Comparison of ENCODE assay signal across 14 cellular contexts in genomic region chr4:188387134-188387791, GRCh38.
DNase-seq lines count a peak whose midpoint lies in the region; ATAC-seq and TF ChIP-seq lines count a peak whose summit lies in the region.
"Had no signal": no experiment of that assay in that cellular context is flagged by ENCODE, and none has a peak within 500 bp of the region (broad histone marks: within the 10 kb centered on the region; RNA-seq: fewer than 3 reads in every experiment).

No MANE protein-coding gene starts in this region.

- intact Hi-C loops in lower lobe of right lung (cut with DNase I) = no loop called here

- H3K27me3 ChIP-seq in lower lobe of right lung (ENCODE audit: low read depth) = no peaks in the 10 kb centered on the region
- H3K27me3 ChIP-seq: uterus had no signal

- H3K4me1 ChIP-seq in lower lobe of right lung = no peaks in the 10 kb centered on the region
- H3K4me1 ChIP-seq: uterus had no signal

- in situ Hi-C loops in ACHN (cut with HindIII; ENCODE audit: low pct_ligation_motif_present, low pct_unique_long_range_greater_than_20kb, low sequenced_read_pairs) = no loop called here

- ATAC-seq in lower lobe of right lung (peak; percentile 56), GM18909 (IDR thresholded peaks at IDR 0.05; ENCODE audit: poor library complexity, unreplicated experiment) (no peak), GM21367 (IDR thresholded peaks at IDR 0.05; ENCODE audit: unreplicated experiment) (no peak)
- ATAC-seq: activated CD8-positive, alpha-beta memory T cell treated with anti-CD3 and anti-CD28 coated beads, Interleukin-2, amount 10 ng/mL, durations not matched to agents 7 days and 5 days had no signal

- H3K27ac ChIP-seq in coronary artery = no peak overlapping the region
- no peak overlapping the region for H3K27ac ChIP-seq in lower lobe of right lung
- H3K27ac ChIP-seq: uterus had no signal

- H3K4me3 ChIP-seq in coronary artery (peak overlapping the region; percentile 17), lower lobe of right lung (no peak overlapping the region)
- H3K4me3 ChIP-seq: uterus had no signal

- no peaks in the 10 kb centered on the region for H3K36me3 ChIP-seq in lower lobe of right lung
- H3K36me3 ChIP-seq: uterus had no signal

- DNase-seq in ACHN (peak; percentile 63), RPMI7951 (ENCODE audit: low read depth) (peak; percentile 57), coronary artery (ENCODE audit: low spot score) (no peak), lower lobe of right lung (no peak), DMS153 treated with DMSO at 0.1 percent for 48 hours (lab: John Stamatoyannopoulos, UW; ENCODE audit: unreplicated experiment) (no peak), NCI-H2029 (lab: John Stamatoyannopoulos, UW) (no peak)
- DNase-seq: activated CD8-positive, alpha-beta memory T cell treated with anti-CD3 and anti-CD28 coated beads, Interleukin-2, amount 10 ng/mL, durations not matched to agents 7 days and 5 days; activated naive CD8-positive, alpha-beta T cell treated with anti-CD3 and anti-CD28 coated beads, Interleukin-2, amount 10 ng/mL, durations not matched to agents 7 days and 5 days; NCI-H1092 treated with DMSO at 0.1 percent for 48 hours; NCI-H510A treated with DMSO at 0.1 percent for 48 hours; occipital lobe; uterus had no signal

- no peaks in the 10 kb centered on the region for H3K9me3 ChIP-seq in lower lobe of right lung
- H3K9me3 ChIP-seq: uterus had no signal

- no peak for TF ChIP-seq CTCF in coronary artery (IDR thresholded peaks at IDR 0.05)
- no peak for TF ChIP-seq CTCF in lower lobe of right lung (IDR thresholded peaks at IDR 0.05)

Comparison
In these comparisons a context has a peak if more than half of its experiments do, and no peak if none do; other contexts are left out.
1. DNase-seq: peak in ACHN (single experiment) and RPMI7951 (single experiment); none in coronary artery (single experiment), lower lobe of right lung (single experiment), DMS153 treated with DMSO at 0.1 percent for 48 hours (single experiment) and NCI-H2029 (single experiment).
2. ATAC-seq: peak in lower lobe of right lung (2 of 2); none in GM18909 (single experiment) and GM21367 (single experiment).